ENCODE assay signal across 15 cellular contexts in the genomic region with DNA sequence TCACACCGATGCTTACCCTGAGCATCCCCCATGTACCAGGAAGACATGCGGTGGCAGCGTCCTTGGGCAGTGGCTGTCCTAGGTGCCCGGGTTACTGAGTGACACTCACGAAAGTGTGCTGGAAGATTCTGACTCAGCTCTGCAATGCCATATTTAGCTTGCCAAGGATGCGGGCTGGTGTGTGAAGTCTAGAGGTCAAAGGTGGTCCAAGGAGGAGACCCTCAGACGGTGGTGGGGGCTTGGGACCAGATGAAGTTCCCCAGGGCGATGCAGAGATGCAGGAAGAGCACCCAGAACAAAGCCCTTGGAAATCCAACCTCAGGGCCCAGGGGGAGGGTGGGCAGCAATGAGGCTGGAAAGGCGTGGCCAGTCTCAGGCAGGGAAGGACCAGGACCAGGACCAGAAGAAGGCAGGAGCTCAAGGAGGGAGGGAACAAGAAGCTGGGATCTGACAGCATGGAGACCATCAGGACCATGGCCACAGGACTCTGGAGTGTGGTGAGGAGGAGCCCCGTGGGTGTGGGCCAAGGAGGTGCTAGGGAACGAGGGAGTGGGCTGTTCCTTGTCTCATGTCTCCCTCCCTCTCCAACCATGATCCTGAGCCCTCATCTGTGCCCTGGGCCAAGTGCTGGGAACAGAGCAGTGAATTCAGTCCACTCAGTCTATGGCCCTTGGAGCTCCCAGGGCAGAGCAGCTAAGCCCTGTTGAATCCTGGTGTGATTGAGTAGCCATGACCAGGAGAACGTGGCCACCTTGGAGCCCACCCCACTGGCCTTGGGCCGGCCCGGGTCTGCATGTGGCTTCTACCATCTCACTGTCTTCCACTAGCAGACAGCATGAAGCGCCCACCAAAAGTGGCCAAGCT.
"Had no signal": no experiment of that assay in that cellular context is flagged by ENCODE, and none has a peak within 500 bp of the region (broad histone marks: within the 10 kb centered on the region; RNA-seq: fewer than 3 reads in every experiment).

No MANE protein-coding gene starts in this region.

- FAIRE-seq: colon, kidney had no signal

- H3K27ac ChIP-seq: esophagus squamous epithelium, left lung, psoas muscle, stomach, testis, upper lobe of right lung had no signal

- H3K27me3 ChIP-seq: testis, upper lobe of right lung had no signal

- H3K4me3 ChIP-seq: esophagus squamous epithelium, left lung, psoas muscle, stomach, testis, upper lobe of right lung had no signal

- H3K36me3 ChIP-seq: esophagus squamous epithelium, left lung, stomach, upper lobe of right lung had no signal

- H3K9me3 ChIP-seq: esophagus squamous epithelium, left lung, psoas muscle, stomach, testis, upper lobe of right lung had no signal

- H3K4me1 ChIP-seq: esophagus squamous epithelium, left lung, psoas muscle, stomach, upper lobe of right lung had no signal

- DNase-seq: activated CD4-positive, alpha-beta T cell treated with anti-CD3 and anti-CD28 coated beads, Interleukin-2, amount 10 ng/mL, durations not matched to agents 7 days and 5 days; activated CD4-positive, CD25-positive, alpha-beta regulatory T cell; activated naive CD4-positive, alpha-beta T cell treated with anti-CD3 and anti-CD28 coated beads for 36 hours; activated T-cell treated with anti-CD3 and anti-CD28 coated beads, Interleukin-2, amount 50 U/mL, for 1 hour; esophagus squamous epithelium; hippocampal formation; kidney; mesenchymal stem cell; occipital lobe; upper lobe of right lung had no signal
